Comparison of ENCODE assay signal across 9 cellular contexts in the genomic region with DNA sequence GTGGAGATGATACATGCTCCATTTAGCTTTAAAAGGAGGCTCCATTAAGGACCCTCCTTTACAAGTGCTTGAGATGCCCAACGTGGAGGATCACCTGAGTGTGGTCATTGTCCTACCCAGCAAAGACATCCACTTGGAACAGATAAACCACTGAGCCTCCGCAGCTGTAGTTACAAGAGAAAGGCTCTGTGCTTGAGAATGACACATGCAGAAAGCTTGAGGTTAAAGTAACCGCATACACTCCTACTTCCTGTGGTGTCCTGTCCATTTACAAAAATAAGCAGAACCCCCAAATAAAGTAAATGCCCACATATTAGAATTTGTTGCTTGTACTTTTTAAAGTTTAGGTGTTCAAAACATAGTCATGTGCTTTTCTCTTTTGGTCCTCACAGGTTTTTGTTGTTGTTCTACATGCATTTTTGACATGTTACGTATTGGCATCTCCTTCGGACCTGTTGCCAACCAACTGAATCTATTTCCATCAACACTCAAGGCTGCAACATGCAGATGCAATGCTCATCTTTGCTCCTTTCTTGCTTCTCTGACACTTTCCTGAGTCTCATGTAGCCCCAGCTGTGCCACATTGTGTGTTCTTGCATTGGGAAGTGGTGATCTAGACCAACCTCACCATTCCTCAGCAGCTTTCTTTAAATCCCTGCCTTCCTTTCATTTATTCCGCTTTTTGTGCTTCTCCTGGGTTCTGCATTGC. TPM values are rescaled to one million over a fixed set of nuclear protein-coding genes. Genes with fewer than 3 reads are reported as not detected.
DNase-seq lines count a peak whose midpoint lies in the region; ATAC-seq and TF ChIP-seq lines count a peak whose summit lies in the region.
"Had no signal": no experiment of that assay in that cellular context is flagged by ENCODE, and none has a peak within 500 bp of the region (broad histone marks: within the 10 kb centered on the region; RNA-seq: fewer than 3 reads in every experiment).

No MANE protein-coding gene starts in this region.

- TF ChIP-seq CTCF in spleen (IDR thresholded peaks at IDR 0.05 in 8 of 11, conservative IDR thresholded peaks at IDR 0.05 in 3 of 11): no peak

- H3K9me3 ChIP-seq in spleen: no peaks in the 10 kb centered on the region
- H3K9me3 ChIP-seq: thoracic aorta had no signal

- H3K4me3 ChIP-seq in spleen: no peak overlapping the region
- H3K4me3 ChIP-seq: SK-N-MC, thoracic aorta had no signal

- H3K4me1 ChIP-seq in spleen: peaks cover 0 to 13% (median 0%) of the 10 kb centered on the region in 6 donors

- no peaks in the 10 kb centered on the region for H3K36me3 ChIP-seq in spleen
- H3K36me3 ChIP-seq: thoracic aorta had no signal

- ATAC-seq in GM19324 (IDR thresholded peaks at IDR 0.05; ENCODE audit: low FRiP score, unreplicated experiment) (peak; percentile 91), HG03060 (IDR thresholded peaks at IDR 0.05; ENCODE audit: low read depth, unreplicated experiment) (peak; percentile 93), left ventricle myocardium superior (no peak)

- intact Hi-C loops in left ventricle myocardium superior (cut with micrococcal nuclease) (no loop called here), spleen (cut with DNase I; ENCODE audit: low total_unique reads) (no loop called here)

- WGBS in spleen, 5 donors: 29 to 38% (median 34%) methylated on average over 6 of the region's 6 CpGs

- peak; percentile 6 for DNase-seq in SIG-M5 (lab: John Stamatoyannopoulos, UW)
- peak; percentile 22 for DNase-seq in renal cortical epithelial cell (ENCODE audit: low read depth)
- no peak for DNase-seq in left ventricle myocardium superior
- DNase-seq in spleen: no peak
- no peak for DNase-seq in RKO (ENCODE audit: low spot score)

- TF ChIP-seq POLR2A in spleen (IDR thresholded peaks at IDR 0.05): no peak

- H3K27ac ChIP-seq in spleen: peak overlapping the region in 2 of 8 donors; percentile 36 to 52
- H3K27ac ChIP-seq: SK-N-MC, thoracic aorta had no signal

- no peaks in the 10 kb centered on the region for H3K27me3 ChIP-seq in spleen (replicated peaks in 1 of 7)

RNA-seq across cellular contexts. Expression of gene SERPINB7, which starts 56.0 kb away (rescaled TPM):
- total RNA-seq in renal cortical epithelial cell (0.25 and 28.0 TPM in 2 replicates), left ventricle myocardium superior (not detected), spleen (not detected)
- not detected for polyA plus RNA-seq in spleen

RNA-seq across cellular contexts. Expression of gene SERPINB2, which starts 56.3 kb away (rescaled TPM):
- total RNA-seq in renal cortical epithelial cell (0.17 TPM in 1 of 2 replicates, not detected in the other), left ventricle myocardium superior (not detected), spleen (1 to 10 TPM in 2 of 7 donors, under 1 TPM in 2, not detected in 3; 0.38 to 2.3 (median 1.2) TPM)
- polyA plus RNA-seq in spleen: under 1 TPM in 2 of 3 donors, not detected in 1; 0.10 to 0.13 TPM

Comparison
In these comparisons a context has a peak if more than half of its experiments do, and no peak if none do; other contexts are left out.
1. DNase-seq: peak in SIG-M5 (single experiment) and renal cortical epithelial cell (single experiment); none in left ventricle myocardium superior (single experiment), spleen (single experiment) and RKO (single experiment).